1 cellular context compared by ENCODE assay signal in genomic region chr19:29040951-29041350, GRCh38.
TF ChIP-seq lines count a peak whose summit lies in the region.

No MANE protein-coding gene starts in this region.

TF ChIP-seq in SK-N-SH, 30 proteins besides CTCF, POLR2A, EP300 and RAD21 (continued from another document):
- TF ChIP-seq, protein P1, sequence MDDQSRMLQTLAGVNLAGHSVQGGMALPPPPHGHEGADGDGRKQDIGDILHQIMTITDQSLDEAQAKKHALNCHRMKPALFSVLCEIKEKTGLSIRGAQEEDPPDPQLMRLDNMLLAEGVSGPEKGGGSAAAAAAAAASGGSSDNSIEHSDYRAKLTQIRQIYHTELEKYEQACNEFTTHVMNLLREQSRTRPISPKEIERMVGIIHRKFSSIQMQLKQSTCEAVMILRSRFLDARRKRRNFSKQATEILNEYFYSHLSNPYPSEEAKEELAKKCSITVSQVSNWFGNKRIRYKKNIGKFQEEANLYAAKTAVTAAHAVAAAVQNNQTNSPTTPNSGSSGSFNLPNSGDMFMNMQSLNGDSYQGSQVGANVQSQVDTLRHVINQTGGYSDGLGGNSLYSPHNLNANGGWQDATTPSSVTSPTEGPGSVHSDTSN (IDR thresholded peaks at IDR 0.05), result no peak
- TF ChIP-seq USF1 (IDR thresholded peaks at IDR 0.05; ENCODE audit: borderline replicate concordance, low read depth), result no peak
- TF ChIP-seq REST (IDR thresholded peaks at IDR 0.05; ENCODE audit: low read depth, low read length), result no peak
- no peak for TF ChIP-seq TCF12 (IDR thresholded peaks at IDR 0.05)
- TF ChIP-seq NRF1 (IDR thresholded peaks at IDR 0.05; ENCODE audit: low read depth, low read length), result no peak
- TF ChIP-seq EZH2phosphoT487 (IDR thresholded peaks at IDR 0.05; ENCODE audit: borderline replicate concordance, low read depth), result no peak
- TF ChIP-seq, protein P2, sequence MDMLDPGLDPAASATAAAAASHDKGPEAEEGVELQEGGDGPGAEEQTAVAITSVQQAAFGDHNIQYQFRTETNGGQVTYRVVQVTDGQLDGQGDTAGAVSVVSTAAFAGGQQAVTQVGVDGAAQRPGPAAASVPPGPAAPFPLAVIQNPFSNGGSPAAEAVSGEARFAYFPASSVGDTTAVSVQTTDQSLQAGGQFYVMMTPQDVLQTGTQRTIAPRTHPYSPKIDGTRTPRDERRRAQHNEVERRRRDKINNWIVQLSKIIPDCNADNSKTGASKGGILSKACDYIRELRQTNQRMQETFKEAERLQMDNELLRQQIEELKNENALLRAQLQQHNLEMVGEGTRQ (IDR thresholded peaks at IDR 0.05; ENCODE audit: borderline replicate concordance, low read depth, low read length), result no peak
- no peak for TF ChIP-seq SIN3A (IDR thresholded peaks at IDR 0.05; ENCODE audit: borderline replicate concordance, low read depth, low read length)
